Comparison of ENCODE assay signal across 28 cellular contexts in genomic region chr1:179719272-179719671, GRCh38. TPM values are rescaled to one million over a fixed set of nuclear protein-coding genes. Genes with fewer than 3 reads are reported as not detected.
"Had no signal": no experiment of that assay in that cellular context is flagged by ENCODE, and none has a peak within 500 bp of the region (broad histone marks: within the 10 kb centered on the region; RNA-seq: fewer than 3 reads in every experiment).

No MANE protein-coding gene starts in this region.

- H3K27ac ChIP-seq: stomach, suprapubic skin, testis, thoracic aorta, thyroid gland, tibial artery, tibial nerve, transverse colon, upper lobe of left lung, upper lobe of right lung, uterus, vagina had no signal

- H3K27me3 ChIP-seq: stomach, suprapubic skin, testis, thyroid gland, tibial artery, tibial nerve, transverse colon, upper lobe of left lung, upper lobe of right lung, uterus, vagina had no signal

- H3K4me1 ChIP-seq: stomach, suprapubic skin, testis, thyroid gland, tibial artery, tibial nerve, transverse colon, upper lobe of left lung, upper lobe of right lung, uterus, vagina had no signal

- H3K9me3 ChIP-seq: testis, thyroid gland had no signal

- H3K36me3 ChIP-seq: stomach, suprapubic skin, thoracic aorta, thyroid gland, tibial artery, tibial nerve, transverse colon, upper lobe of left lung, upper lobe of right lung, uterus, vagina had no signal

- DNase-seq: stimulated activated CD4-positive, alpha-beta T cell treated with anti-CD3 and anti-CD28 coated beads, Interleukin-2, amount 100 ng/mL, for 48 hours; stimulated activated CD4-positive, alpha-beta T cell treated with anti-CD3 and anti-CD28 coated beads, Interleukin-4, amount 100 ng/mL, for 1 hour; stimulated activated CD4-positive, alpha-beta T cell treated with anti-CD3 and anti-CD28 coated beads, Interleukin-4, amount 100 ng/mL, for 24 hours; stimulated activated CD4-positive, alpha-beta T cell treated with anti-CD3 and anti-CD28 coated beads, Interleukin-4, amount 100 ng/mL, for 4 hours; stimulated activated CD8-positive, alpha-beta memory T cell treated with anti-CD3 and anti-CD28 coated beads, Interleukin-4, amount 100 ng/mL, for 48 hours; stimulated activated naive B cell treated with anti-CD40 and anti-IgM and Interleukin-4, amounts not matched to agents 10 μg/mL and 1 μg/mL and 100 μg/mL, for 72 hours; stimulated activated naive CD4-positive, alpha-beta T cell; stimulated activated naive CD4-positive, alpha-beta T cell treated with Interleukin-2 at 50 U/mL for 16 hours; stimulated activated naive CD8-positive, alpha-beta T cell treated with anti-CD3 and anti-CD28 coated beads, Interleukin-15, amount 100 ng/mL, for 72 hours; stimulated activated naive CD8-positive, alpha-beta T cell treated with anti-CD3 and anti-CD28 coated beads, Interleukin-15, Interleukin-2, amounts not matched to agents 100 U/mL and 50 U/mL, for 24 hours; stomach; substantia nigra; testis; thyroid gland; tibial artery; transverse colon; trophoblast cell; upper lobe of left lung; upper lobe of right lung; uterus had no signal

- ATAC-seq: stimulated activated effector memory CD8-positive, alpha-beta T cell treated with anti-CD3 and anti-CD28 coated beads, Interleukin-12 subunit alpha, Interleukin-12 subunit beta, amount 100 ng/mL, for 72 hours; stimulated activated memory B cell treated with anti-CD40 and anti-IgM and Interleukin-4, amounts not matched to agents 10 μg/mL and 1 μg/mL and 100 μg/mL, for 72 hours; stimulated activated naive B cell treated with anti-CD40 and anti-IgM and Interleukin-4, amounts not matched to agents 10 μg/mL and 1 μg/mL and 100 μg/mL, for 72 hours; stimulated activated naive CD8-positive, alpha-beta T cell treated with anti-CD3 and anti-CD28 coated beads, Interleukin-15, amount 100 ng/mL, for 72 hours; stimulated activated naive CD8-positive, alpha-beta T cell treated with anti-CD3 and anti-CD28 coated beads, Interleukin-15, Interleukin-2, amounts not matched to agents 100 U/mL and 50 U/mL, for 24 hours; upper lobe of right lung had no signal

- FAIRE-seq: urothelium cell line had no signal

- H3K4me3 ChIP-seq: stomach, suprapubic skin, testis, thoracic aorta, thyroid gland, tibial artery, tibial nerve, transverse colon, upper lobe of left lung, upper lobe of right lung, uterus, vagina had no signal

RNA-seq across cellular contexts. Expression of gene FAM163A, which starts 23.8 kb away (rescaled TPM):
- total RNA-seq: subcutaneous adipose tissue, thoracic aorta, upper lobe of right lung had no signal
